ENCODE assay signal across 1 cellular context in genomic region chr6:100460650-100461204, GRCh38.
TF ChIP-seq lines count a peak whose summit lies in the region.

No MANE protein-coding gene starts in this region.

TF ChIP-seq in GM23338, 12 proteins besides CTCF, POLR2A, EP300 and RAD21 (continued from another document):
- TF ChIP-seq ZNF462 (CRISPR knock-in tag; IDR thresholded peaks at IDR 0.05): no peak
- peak; percentile 78 for TF ChIP-seq EZH2 (IDR thresholded peaks at IDR 0.05; ENCODE audit: low read depth, unreplicated experiment)
- no peak for TF ChIP-seq CREB1 (CRISPR knock-in tag; IDR thresholded peaks at IDR 0.05; ENCODE audit: low read depth)
- TF ChIP-seq NANOG (IDR thresholded peaks at IDR 0.05; ENCODE audit: borderline replicate concordance): no peak
- no peak for TF ChIP-seq ZNF114 (CRISPR knock-in tag; IDR thresholded peaks at IDR 0.05)
- no peak for TF ChIP-seq POLR2AphosphoS5 (IDR thresholded peaks at IDR 0.05; ENCODE audit: low read depth)
